22 cellular contexts compared by ENCODE assay signal in genomic region chr9:127890053-127890452, GRCh38. TPM values are rescaled to one million over a fixed set of nuclear protein-coding genes. Genes with fewer than 3 reads are reported as not detected.
"Had no signal": no experiment of that assay in that cellular context is flagged by ENCODE, and none has a peak within 500 bp of the region (broad histone marks: within the 10 kb centered on the region; RNA-seq: fewer than 3 reads in every experiment).

No MANE protein-coding gene starts in this region.

- H3K4me1 ChIP-seq: breast epithelium had no signal

- ATAC-seq: activated CD4-positive, alpha-beta T cell treated with anti-CD3 and anti-CD28 coated beads for 36 hours; PC-3; Right ventricle myocardium inferior had no signal

- H3K4me3 ChIP-seq: breast epithelium, SK-N-MC had no signal

- H3K27ac Mint-ChIP-seq: activated CD4-positive, alpha-beta memory T cell treated with anti-CD3 and anti-CD28 coated beads, Interleukin-2, amount 10 ng/mL, durations not matched to agents 7 days and 5 days; activated CD4-positive, alpha-beta T cell treated with anti-CD3 and anti-CD28 coated beads for 36 hours; activated naive CD4-positive, alpha-beta T cell treated with anti-CD3 and anti-CD28 coated beads, Interleukin-2, amount 10 ng/mL, durations not matched to agents 7 days and 5 days; activated T-helper 2 cell treated with anti-CD3 and anti-CD28 coated beads, Interferon-gamma antibody, Interleukin-2, Interleukin-4, amounts not matched to agents 10 μg/mL and 5 μg/mL and 100 μg/mL, durations not matched to agents 14 hours and 24 hours and 36 hours had no signal

- H3K4me3 Mint-ChIP-seq: activated CD4-positive, alpha-beta memory T cell treated with anti-CD3 and anti-CD28 coated beads, Interleukin-2, amount 10 ng/mL, durations not matched to agents 7 days and 5 days; activated CD4-positive, alpha-beta T cell treated with anti-CD3 and anti-CD28 coated beads for 36 hours; activated naive CD4-positive, alpha-beta T cell treated with anti-CD3 and anti-CD28 coated beads, Interleukin-2, amount 10 ng/mL, durations not matched to agents 7 days and 5 days had no signal

- DNase-seq: activated CD4-positive, alpha-beta memory T cell treated with anti-CD3 and anti-CD28 coated beads, Interleukin-2, amount 10 ng/mL, durations not matched to agents 7 days and 5 days; activated CD4-positive, alpha-beta T cell treated with anti-CD3 and anti-CD28 coated beads for 36 hours; activated CD4-positive, alpha-beta T cell treated with anti-CD3 and anti-CD28 coated beads, Interleukin-2, amount 50 U/mL, for 1 hour; activated gamma-delta T cell treated with Interleukin-2 at 50 U/mL for 16 hours; activated naive CD4-positive, alpha-beta T cell treated with anti-CD3 and anti-CD28 coated beads, Interleukin-2, amount 10 ng/mL, durations not matched to agents 7 days and 5 days; activated T-cell treated with anti-CD3 and anti-CD28 coated beads for 4 hours; activated T-cell treated with anti-CD3 and anti-CD28 coated beads, Interleukin-2, amount 50 U/mL, for 48 hours; caudate nucleus; Kasumi-1; NCI-H1105 treated with DMSO at 0.1 percent for 48 hours; NCI-H146; NCI-H187 treated with DMSO at 0.1 percent for 48 hours; NCI-H2081 treated with DMSO at 0.1 percent for 48 hours; NCI-H446; NCI-H524; PC-3; T-helper 1 cell; WERI-Rb-1 had no signal

- H3K27ac ChIP-seq: breast epithelium, SK-N-MC, WERI-Rb-1 had no signal

- H3K27me3 Mint-ChIP-seq: activated CD4-positive, alpha-beta memory T cell treated with anti-CD3 and anti-CD28 coated beads, Interleukin-2, amount 10 ng/mL, durations not matched to agents 7 days and 5 days; activated CD4-positive, alpha-beta T cell treated with anti-CD3 and anti-CD28 coated beads for 36 hours; activated naive CD4-positive, alpha-beta T cell treated with anti-CD3 and anti-CD28 coated beads, Interleukin-2, amount 10 ng/mL, durations not matched to agents 7 days and 5 days had no signal

- H3K27me3 ChIP-seq: breast epithelium had no signal

RNA-seq across cellular contexts. Expression of gene PIP5KL1, which starts 40.5 kb away (rescaled TPM):
- total RNA-seq: Right ventricle myocardium inferior had no signal
